Comparison of ENCODE assay signal across 8 cellular contexts in genomic region chr22:29883045-29883830, GRCh38. TPM values are rescaled to one million over a fixed set of nuclear protein-coding genes. Genes with fewer than 3 reads are reported as not detected.
DNase-seq lines count a peak whose midpoint lies in the region; ATAC-seq and TF ChIP-seq lines count a peak whose summit lies in the region.

Gene MTMR3, plus strand, starts transcription at chr22:29883174. Its CDS starts 87,886 bp downstream, at chr22:29971060.

- H3K27me3 Mint-ChIP-seq in neural crest cell (ENCODE audit: low read depth) = no peaks in the 10 kb centered on the region

- intact Hi-C loops in stomach (cut with DNase I; ENCODE audit: low total_unique reads) = no loop called here

- ATAC-seq in GM21576 (IDR thresholded peaks at IDR 0.05; ENCODE audit: unreplicated experiment) = peak; percentile 47

- no peaks in the 10 kb centered on the region for H3K36me3 Mint-ChIP-seq in neural crest cell (ENCODE audit: low read depth)

- no peaks in the 10 kb centered on the region for H3K9me2 ChIP-seq in Karpas-422 (replicated peaks; ENCODE audit: insufficient read depth, low read length)

- H3K4me1 Mint-ChIP-seq in neural crest cell = peaks cover 11% of the 10 kb centered on the region

- 0 to 1% (median 0%) methylated on average over 41 to 88 of the region's 88 CpGs for WGBS in stomach, 5 donors

- H3K4me1 ChIP-seq in Karpas-422 (ENCODE audit: low read length) (peaks cover 6% of the 10 kb centered on the region), stomach (peaks cover 20 to 48% (median 38%) of the 10 kb centered on the region in 4 donors)

- H3K27me3 ChIP-seq in Karpas-422 (ENCODE audit: low read length) (no peaks in the 10 kb centered on the region), stomach (no peaks in the 10 kb centered on the region)

- no peak for TF ChIP-seq POLR2A in stomach (IDR thresholded peaks at IDR 0.05)

- peak within 1 kb of the TSS; percentile 79 for H3K4me3 Mint-ChIP-seq in neural crest cell

- H3K79me2 ChIP-seq in Karpas-422 (ENCODE audit: low read length) = peaks cover 4% of the 10 kb centered on the region; the same call in 1 of the 2 replicates

- H3K27ac ChIP-seq in Karpas-422 (ENCODE audit: low read length) = no peak within 1 kb of the TSS
- H3K27ac ChIP-seq in stomach = peak within 1 kb of the TSS; percentile 97 to 99 (median 98)

- H3K9ac ChIP-seq in Karpas-422 (ENCODE audit: low read length) = peak within 1 kb of the TSS; percentile 95

- H3K9me3 Mint-ChIP-seq in neural crest cell = no peaks in the 10 kb centered on the region

- H3K36me3 ChIP-seq in Karpas-422 (ENCODE audit: insufficient read depth, low read length) (no peaks in the 10 kb centered on the region), stomach (no peaks in the 10 kb centered on the region)

- H3K4me3 ChIP-seq in Karpas-422 (ENCODE audit: low read length) (peak within 1 kb of the TSS; percentile 99), fibroblast of villous mesenchyme (ENCODE audit: low read depth, low read length) (peak within 1 kb of the TSS; percentile 91), stomach (peak within 1 kb of the TSS; percentile 82 to 100 (median 97))

- DNase-seq in DMS114 treated with DMSO at 0.1 percent for 48 hours (lab: John Stamatoyannopoulos, UW; ENCODE audit: unreplicated experiment) (peak; percentile 65), Karpas-422 (peak; percentile 95), SHP77 (lab: John Stamatoyannopoulos, UW) (peak; percentile 76 to 82), activated gamma-delta T cell (lab: John Stamatoyannopoulos, UW) (peak; percentile 77), fibroblast of villous mesenchyme (ENCODE audit: low read depth) (peak; percentile 89), neural crest cell (ENCODE audit: low read depth, low spot score) (peak; percentile 98), stomach (peak; percentile 97)

- TF ChIP-seq EP300 in stomach (IDR thresholded peaks at IDR 0.05) = no peak

- H4K20me1 ChIP-seq in Karpas-422 (ENCODE audit: insufficient read depth, low read depth, low read length) = peaks cover 27% of the 10 kb centered on the region

- TF ChIP-seq CTCF in fibroblast of villous mesenchyme (IDR thresholded peaks at IDR 0.05; ENCODE audit: insufficient read depth, low read depth, low read length) (peak; percentile 56), neural crest cell (conservative IDR thresholded peaks at IDR 0.05) (peak; percentile 59), stomach (IDR thresholded peaks at IDR 0.05) (peak in 4 of 7 experiments; percentile 23 to 66 (median 41))

- H2AFZ ChIP-seq in Karpas-422 (ENCODE audit: low read length) = peak within 1 kb of the TSS; percentile 100

- peak within 1 kb of the TSS; percentile 92 for H3K4me2 ChIP-seq in Karpas-422 (ENCODE audit: low read depth, low read length, poor library complexity, severe bottlenecking)

- H3K9me3 ChIP-seq in Karpas-422 (ENCODE audit: low read length) = no peaks in the 10 kb centered on the region
- no peaks in the 10 kb centered on the region for H3K9me3 ChIP-seq in stomach

- H3K27ac Mint-ChIP-seq in neural crest cell (ENCODE audit: unreplicated experiment) = peak within 1 kb of the TSS; percentile 86

RNA-seq across cellular contexts. Expression of gene MTMR3, which starts in this region (rescaled TPM):
- 11.3 and 12.5 TPM in 2 replicates for total RNA-seq in Karpas-422 (2014; rRNA removed; shearing (Covaris generic); ENCODE audit: low replicate concordance)
- total RNA-seq in fibroblast of villous mesenchyme (48.0 and 51.4 TPM in 2 replicates), neural crest cell (35.3 and 37.4 TPM in 2 replicates), stomach (100 to 1,000 TPM in 1 of 5 donors, 10 to 100 TPM in 4; 39.8 to 120 (median 78.2) TPM)
- 10 to 100 TPM in 2 of 3 donors, 1 to 10 TPM in 1; 7.3 to 13.3 (median 12.8) TPM for polyA plus RNA-seq in stomach
